9 cellular contexts compared by ENCODE assay signal in the genomic region with DNA sequence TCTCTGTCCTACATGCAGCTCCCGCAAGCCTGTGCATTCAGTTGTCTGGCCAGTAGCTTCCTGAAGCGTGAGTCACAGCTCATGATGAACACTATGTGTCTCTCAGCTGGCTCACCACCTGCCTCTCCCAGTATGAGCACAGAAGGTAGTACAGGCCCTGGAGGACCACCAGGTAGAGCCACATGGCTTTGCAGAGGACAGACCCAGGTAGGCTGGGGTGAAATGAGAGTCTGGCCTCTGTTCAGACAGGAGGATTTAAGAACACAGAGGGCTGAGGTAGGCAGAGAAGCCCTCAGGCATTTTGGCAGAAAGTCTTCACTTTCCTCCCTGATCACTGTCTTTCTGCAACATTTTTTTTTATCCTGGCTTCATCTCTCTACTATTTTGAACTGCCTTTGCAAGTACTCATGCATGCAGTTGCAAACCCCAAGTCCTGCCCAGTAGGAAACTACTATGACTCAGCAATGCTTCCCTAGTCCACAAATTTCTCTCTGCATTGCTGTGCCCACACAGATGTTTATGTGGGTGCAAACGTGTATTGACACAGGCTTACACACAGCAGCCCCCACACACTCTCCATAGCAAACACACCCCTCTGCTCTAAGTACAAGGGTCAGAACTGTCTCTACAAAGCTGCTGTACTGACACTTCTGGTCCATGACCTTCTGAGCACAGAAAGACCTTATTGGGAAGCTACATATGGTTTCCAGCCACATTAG. TPM values are rescaled to one million over a fixed set of nuclear protein-coding genes. Genes with fewer than 3 reads are reported as not detected.
DNase-seq lines count a peak whose midpoint lies in the region; ATAC-seq, FAIRE-seq and TF ChIP-seq lines count a peak whose summit lies in the region.
"Had no signal": no experiment of that assay in that cellular context is flagged by ENCODE, and none has a peak within 500 bp of the region (broad histone marks: within the 10 kb centered on the region; RNA-seq: fewer than 3 reads in every experiment).

No MANE protein-coding gene starts in this region.

- H3K27ac ChIP-seq in heart right ventricle (no peak overlapping the region), left ventricle myocardium inferior (replicated peaks) (no peak overlapping the region), keratinocyte (ENCODE audit: control insufficient read depth, insufficient read depth, low read length) (no peak overlapping the region), uterus (peak overlapping the region; percentile 44 to 55)

- H3K36me3 ChIP-seq in heart right ventricle (no peaks in the 10 kb centered on the region), left ventricle myocardium inferior (no peaks in the 10 kb centered on the region), keratinocyte (ENCODE audit: control insufficient read depth in 2 of 2, extremely low read depth in 1 of 2, insufficient read depth in 2 of 2, low read length in 2 of 2) (no peaks in the 10 kb centered on the region), uterus (no peaks in the 10 kb centered on the region)

- DNase-seq in heart right ventricle (no peak), left ventricle myocardium inferior (no peak), keratinocyte (ENCODE audit: low read depth, low spot score) (peak; percentile 78), uterus (peak; percentile 32 to 33), NCI-H446 treated with DMSO at 0.1 percent for 48 hours (lab: John Stamatoyannopoulos, UW) (no peak), NCI-H1105 (lab: John Stamatoyannopoulos, UW) (no peak), D341Med (ENCODE audit: low spot score) (no peak)

- intact Hi-C loops in heart right ventricle (cut with DNase I) (no loop called here), left ventricle myocardium inferior (cut with micrococcal nuclease) (no loop called here), uterus (cut with DNase I; ENCODE audit: low total_unique reads) (no loop called here)

- no peaks in the 10 kb centered on the region for H3K79me2 ChIP-seq in keratinocyte (ENCODE audit: control insufficient read depth, insufficient read depth, low read length)

- H3K27me3 ChIP-seq in heart right ventricle = no peaks in the 10 kb centered on the region
- no peaks in the 10 kb centered on the region for H3K27me3 ChIP-seq in left ventricle myocardium inferior (ENCODE audit: low read depth)
- H3K27me3 ChIP-seq in keratinocyte (ENCODE audit: control insufficient read depth, extremely low read depth, insufficient read depth, low read length) = no peaks in the 10 kb centered on the region
- no peaks in the 10 kb centered on the region for H3K27me3 ChIP-seq in uterus

- no peaks in the 10 kb centered on the region for H3K9me1 ChIP-seq in keratinocyte (ENCODE audit: control insufficient read depth, extremely low read depth, insufficient read depth, low read length)

- no peak for TF ChIP-seq CTCF in heart right ventricle (IDR thresholded peaks at IDR 0.05)
- no peak for TF ChIP-seq CTCF in left ventricle myocardium inferior (IDR thresholded peaks at IDR 0.05; ENCODE audit: borderline replicate concordance)
- no peak for TF ChIP-seq CTCF in keratinocyte (optimal IDR thresholded peaks at IDR 0.05 in 1 of 3, IDR thresholded peaks at IDR 0.05 in 1 of 3, conservative IDR thresholded peaks at IDR 0.05 in 1 of 3; ENCODE audit: extremely low read depth in 1 of 3, insufficient read depth in 2 of 3, low read length in 3 of 3)
- no peak for TF ChIP-seq CTCF in uterus (IDR thresholded peaks at IDR 0.05)

- ATAC-seq in heart right ventricle (peak in 7 of 8 donors; percentile 12 to 66 (median 28)), SK-N-SH treated with all-trans-retinoic acid at 6 μM for 48 hours (peak; percentile 91)

- FAIRE-seq in keratinocyte (lab: Jason Lieb, UNC) = peak; percentile 95
- FAIRE-seq: TTC549 had no signal

- TF ChIP-seq POLR2A in uterus (IDR thresholded peaks at IDR 0.05) = no peak

- H2AFZ ChIP-seq in keratinocyte (ENCODE audit: control insufficient read depth, low read length) = no peak overlapping the region

- H3K9ac ChIP-seq in keratinocyte (ENCODE audit: control insufficient read depth, extremely low read depth, insufficient read depth, low read length) = no peak overlapping the region

- H3K9me3 ChIP-seq in heart right ventricle (peaks cover 0 to 4% (median 0%) of the 10 kb centered on the region in 11 donors), left ventricle myocardium inferior (replicated peaks) (no peaks in the 10 kb centered on the region), keratinocyte (ENCODE audit: control insufficient read depth, low read depth, low read length) (no peaks in the 10 kb centered on the region), uterus (no peaks in the 10 kb centered on the region)

- H3K4me2 ChIP-seq in keratinocyte (ENCODE audit: control insufficient read depth, extremely low read depth, insufficient read depth, low read depth, low read length) = peak overlapping the region; percentile 50

- H3K4me1 ChIP-seq in heart right ventricle (peaks cover 0 to 11% (median 0%) of the 10 kb centered on the region in 9 donors), left ventricle myocardium inferior (peaks cover 6% of the 10 kb centered on the region), keratinocyte (ENCODE audit: control insufficient read depth, extremely low read depth, insufficient read depth, low read length) (peaks cover 12% of the 10 kb centered on the region), uterus (no peaks in the 10 kb centered on the region)

- dilution Hi-C loops in keratinocyte (cut with MboI; ENCODE audit: extremely low pct_ligation_motif_present, low sequenced_read_pairs) = no loop called here

- no peaks in the 10 kb centered on the region for H4K20me1 ChIP-seq in keratinocyte (ENCODE audit: control insufficient read depth, extremely low read depth, insufficient read depth, low read length)

- WGBS in heart right ventricle, 2 donors = 27 to 45% methylated on average over 3 of the region's 3 CpGs

- H3K4me3 ChIP-seq in heart right ventricle (no peak overlapping the region), left ventricle myocardium inferior (no peak overlapping the region), keratinocyte (ENCODE audit: control insufficient read depth in 2 of 3, extremely low read depth in 1 of 3, insufficient read depth in 2 of 3, low read depth in 1 of 3, low read length in 3 of 3) (no peak overlapping the region), uterus (no peak overlapping the region)

TF ChIP-seq in SK-N-SH treated with all-trans-retinoic acid at 6 μM for 48 hours, 23 proteins besides CTCF, POLR2A, EP300 and RAD21:
- TF ChIP-seq, protein P1, sequence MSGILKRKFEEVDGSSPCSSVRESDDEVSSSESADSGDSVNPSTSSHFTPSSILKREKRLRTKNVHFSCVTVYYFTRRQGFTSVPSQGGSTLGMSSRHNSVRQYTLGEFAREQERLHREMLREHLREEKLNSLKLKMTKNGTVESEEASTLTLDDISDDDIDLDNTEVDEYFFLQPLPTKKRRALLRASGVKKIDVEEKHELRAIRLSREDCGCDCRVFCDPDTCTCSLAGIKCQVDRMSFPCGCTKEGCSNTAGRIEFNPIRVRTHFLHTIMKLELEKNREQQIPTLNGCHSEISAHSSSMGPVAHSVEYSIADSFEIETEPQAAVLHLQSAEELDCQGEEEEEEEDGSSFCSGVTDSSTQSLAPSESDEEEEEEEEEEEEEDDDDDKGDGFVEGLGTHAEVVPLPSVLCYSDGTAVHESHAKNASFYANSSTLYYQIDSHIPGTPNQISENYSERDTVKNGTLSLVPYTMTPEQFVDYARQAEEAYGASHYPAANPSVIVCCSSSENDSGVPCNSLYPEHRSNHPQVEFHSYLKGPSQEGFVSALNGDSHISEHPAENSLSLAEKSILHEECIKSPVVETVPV (CRISPR knock-in tag; IDR thresholded peaks at IDR 0.05) = no peak
- TF ChIP-seq ESRRG (CRISPR knock-in tag; IDR thresholded peaks at IDR 0.05) = no peak
- no peak for TF ChIP-seq ISL1 (CRISPR knock-in tag; IDR thresholded peaks at IDR 0.05)
- TF ChIP-seq OSR1 (CRISPR knock-in tag; IDR thresholded peaks at IDR 0.05) = no peak
- TF ChIP-seq ARNTL (CRISPR knock-in tag; IDR thresholded peaks at IDR 0.05; ENCODE audit: borderline replicate concordance, low read depth) = no peak
- no peak for TF ChIP-seq TOX (CRISPR knock-in tag; IDR thresholded peaks at IDR 0.05; ENCODE audit: borderline replicate concordance)

RNA-seq across cellular contexts. Expression of gene SDR9C7, which starts 7.2 kb away (rescaled TPM):
- total RNA-seq in heart right ventricle (under 1 TPM in 2 of 10 donors, not detected in 8; 0.14 to 0.28 TPM), left ventricle myocardium inferior (not detected), uterus (under 1 TPM in 2 of 4 donors, not detected in 2; 0.26 to 0.49 TPM)
- polyA plus RNA-seq in heart right ventricle (under 1 TPM; 0.04 to 0.29 TPM), keratinocyte (1.3 to 2.4 TPM (median 1.3 TPM) in 3 replicates)
- 12.8 TPM for polyA plus RNA-seq in keratinocyte (2011; ENCODE audit: low read depth)
- 0.34 and 0.73 TPM in 2 replicates for polyA plus RNA-seq in keratinocyte (2011; cell fraction: cytosol; rRNA removed)
- polyA plus RNA-seq in keratinocyte (2011; cell fraction: nucleus; rRNA removed) = 1.7 and 2.2 TPM in 2 replicates
- polyA plus RNA-seq in keratinocyte (2012; ENCODE audit: low replicate concordance) = 0.70 and 34.2 TPM in 2 replicates
- 0.83 to 1.8 TPM (median 0.95 TPM) in 3 replicates for polyA minus RNA-seq in keratinocyte
- polyA minus RNA-seq in keratinocyte (2011; cell fraction: cytosol; rRNA and poly(A)+ RNA removed) = 1.5 TPM
- polyA minus RNA-seq in keratinocyte (2011; cell fraction: nucleus; rRNA and poly(A)+ RNA removed) = 0.78 and 1.3 TPM in 2 replicates

RNA-seq across cellular contexts. Expression of gene RDH16, which starts 15.9 kb away (rescaled TPM):
- total RNA-seq in heart right ventricle = under 1 TPM in 8 of 10 donors, not detected in 2; 0.12 to 0.32 (median 0.23) TPM
- polyA plus RNA-seq in heart right ventricle = under 1 TPM; 0.12 to 0.59 TPM
- 0.19 TPM for total RNA-seq in left ventricle myocardium inferior
- 0.10 to 0.30 TPM (median 0.21 TPM) in 3 replicates for polyA plus RNA-seq in keratinocyte
- polyA plus RNA-seq in keratinocyte (2011; ENCODE audit: low read depth) = 0.66 TPM
- polyA plus RNA-seq in keratinocyte (2011; cell fraction: cytosol; rRNA removed) = 0.02 and 0.04 TPM in 2 replicates
- 0.37 and 0.47 TPM in 2 replicates for polyA plus RNA-seq in keratinocyte (2011; cell fraction: nucleus; rRNA removed)
- 0.05 and 1.0 TPM in 2 replicates for polyA plus RNA-seq in keratinocyte (2012; ENCODE audit: low replicate concordance)
- 0.10 to 0.33 TPM in 2 of 3 replicates, not detected in the other for polyA minus RNA-seq in keratinocyte
- polyA minus RNA-seq in keratinocyte (2011; cell fraction: cytosol; rRNA and poly(A)+ RNA removed) = not detected
- 0.21 and 0.39 TPM in 2 replicates for polyA minus RNA-seq in keratinocyte (2011; cell fraction: nucleus; rRNA and poly(A)+ RNA removed)
- total RNA-seq in uterus = 1 to 10 TPM in 3 of 4 donors, under 1 TPM in 1; 0.29 to 2.1 (median 1.3) TPM

Comparison
In these comparisons a context has a peak if more than half of its experiments do, and no peak if none do; other contexts are left out.
1. DNase-seq: peak in keratinocyte (single experiment) and uterus (2 of 2); none in heart right ventricle (0 of 2), left ventricle myocardium inferior (single experiment), NCI-H446 treated with DMSO at 0.1 percent for 48 hours (single experiment), NCI-H1105 (single experiment) and D341Med (single experiment).
2. H3K27ac ChIP-seq: peak in uterus (2 of 2); none in heart right ventricle (0 of 10), left ventricle myocardium inferior (single experiment) and keratinocyte (single experiment).